14 cellular contexts compared by ENCODE assay signal in the genomic region with DNA sequence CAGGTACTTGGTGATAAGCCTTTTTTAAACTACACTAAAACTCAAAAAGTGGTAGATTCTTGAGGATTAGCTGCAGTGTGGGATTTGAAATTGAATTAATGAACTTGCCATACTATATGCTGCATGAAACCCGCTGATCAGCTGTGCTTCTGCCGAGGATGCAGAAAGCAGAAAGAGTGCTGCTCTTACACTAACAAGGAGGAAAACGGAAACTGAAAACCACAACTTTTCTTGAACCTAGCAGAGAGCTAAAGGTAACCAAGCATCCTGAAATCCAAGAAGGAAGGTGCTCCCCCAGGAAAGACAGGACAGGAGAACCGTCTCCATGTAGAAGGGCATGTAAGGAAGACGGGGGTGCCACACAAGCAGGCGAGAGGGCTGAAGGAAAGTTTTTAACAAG. TPM values are rescaled to one million over a fixed set of nuclear protein-coding genes. Genes with fewer than 3 reads are reported as not detected.
DNase-seq lines count a peak whose midpoint lies in the region; ATAC-seq and TF ChIP-seq lines count a peak whose summit lies in the region.
"Had no signal": no experiment of that assay in that cellular context is flagged by ENCODE, and none has a peak within 500 bp of the region (broad histone marks: within the 10 kb centered on the region; RNA-seq: fewer than 3 reads in every experiment).

No MANE protein-coding gene starts in this region.

- H3K36me3 ChIP-seq in A673 (ENCODE audit: insufficient read depth, low read length, poor library complexity, severe bottlenecking): no peaks in the 10 kb centered on the region
- peaks cover 31% of the 10 kb centered on the region for H3K36me3 ChIP-seq in SJSA1
- H3K36me3 ChIP-seq in fibroblast of lung (ENCODE audit: control insufficient read depth, insufficient read depth, low read length): no peaks in the 10 kb centered on the region
- H3K36me3 ChIP-seq in body of pancreas (replicated peaks in 1 of 2; ENCODE audit: insufficient read depth in 1 of 2, low read depth in 2 of 2): no peaks in the 10 kb centered on the region
- H3K36me3 ChIP-seq in upper lobe of right lung: peaks cover 16% of the 10 kb centered on the region
- H3K36me3 ChIP-seq: pancreas, uterus had no signal

- POLR2A ChIA-PET in A673 (lab: Charles Lee; ENCODE audit: low non-redundant PET): no interaction called here

- H3K4me3 ChIP-seq in A673 (ENCODE audit: low read depth, low read length, poor library complexity, severe bottlenecking) (no peak overlapping the region), SJSA1 (no peak overlapping the region), fibroblast of lung (replicated peaks in 1 of 4; ENCODE audit: control extremely low read depth in 1 of 4, insufficient read depth in 1 of 4, low read depth in 3 of 4, low read length in 4 of 4) (no peak overlapping the region), body of pancreas (no peak overlapping the region), upper lobe of right lung (no peak overlapping the region)
- H3K4me3 ChIP-seq: pancreas, uterus had no signal

- intact Hi-C loops in A673 (cut with micrococcal nuclease; ENCODE audit: unreplicated experiment) (no loop called here), body of pancreas (cut with DNase I) (no loop called here), upper lobe of right lung (cut with DNase I) (no loop called here)

- whole genome bisulfite sequencing in body of pancreas, 2 donors: 84 to 92% methylated on average over 6 of the region's 6 CpGs

- H3K4me1 ChIP-seq in A673 (ENCODE audit: insufficient read depth, low read length, poor library complexity, severe bottlenecking): peaks cover 14% of the 10 kb centered on the region
- peaks cover 20% of the 10 kb centered on the region for H3K4me1 ChIP-seq in SJSA1 (replicated peaks)
- peaks cover 6% of the 10 kb centered on the region for H3K4me1 ChIP-seq in fibroblast of lung (ENCODE audit: control insufficient read depth, extremely low read depth, insufficient read depth, low read length)
- no peaks in the 10 kb centered on the region for H3K4me1 ChIP-seq in body of pancreas
- H3K4me1 ChIP-seq in upper lobe of right lung: no peaks in the 10 kb centered on the region
- H3K4me1 ChIP-seq: pancreas, uterus had no signal

- TF ChIP-seq CTCF in A673 (conservative IDR thresholded peaks at IDR 0.05; ENCODE audit: low read depth, low read length) (no peak), fibroblast of lung (conservative IDR thresholded peaks at IDR 0.05 in 1 of 2, IDR thresholded peaks at IDR 0.05 in 1 of 2; ENCODE audit: low read depth in 1 of 2, low read length in 2 of 2) (no peak), body of pancreas (IDR thresholded peaks at IDR 0.05) (no peak), upper lobe of right lung (IDR thresholded peaks at IDR 0.05) (no peak)

- in situ Hi-C loops in G401 (cut with HindIII; ENCODE audit: low sequenced_read_pairs): no loop called here

- no peak overlapping the region for H3K4me2 ChIP-seq in fibroblast of lung (ENCODE audit: extremely low read depth, insufficient read depth, low read length)

- no peaks in the 10 kb centered on the region for H4K20me1 ChIP-seq in fibroblast of lung (ENCODE audit: control insufficient read depth, extremely low read depth, insufficient read depth, low read length)

- peak overlapping the region; percentile 22 for H3K27ac ChIP-seq in A673 (ENCODE audit: low read depth, low read length, poor library complexity, severe bottlenecking)
- peak overlapping the region; percentile 60 for H3K27ac ChIP-seq in SJSA1
- H3K27ac ChIP-seq in fibroblast of lung (ENCODE audit: insufficient read depth, low read length): peak overlapping the region; percentile 46
- no peak overlapping the region for H3K27ac ChIP-seq in body of pancreas
- H3K27ac ChIP-seq in upper lobe of right lung: no peak overlapping the region
- H3K27ac ChIP-seq: pancreas, uterus, VCaP had no signal

- no peaks in the 10 kb centered on the region for H3K79me2 ChIP-seq in fibroblast of lung (ENCODE audit: control insufficient read depth, insufficient read depth, low read length)

- H3K27me3 ChIP-seq in A673 (replicated peaks; ENCODE audit: insufficient read depth, low read depth, low read length, poor library complexity) (no peaks in the 10 kb centered on the region), SJSA1 (replicated peaks) (no peaks in the 10 kb centered on the region), fibroblast of lung (ENCODE audit: control insufficient read depth, insufficient read depth, low read length) (no peaks in the 10 kb centered on the region), body of pancreas (no peaks in the 10 kb centered on the region), upper lobe of right lung (no peaks in the 10 kb centered on the region)
- H3K27me3 ChIP-seq: pancreas, uterus had no signal

- ATAC-seq in body of pancreas: no peak
- ATAC-seq in upper lobe of right lung: no peak
- ATAC-seq: pancreas; stimulated activated naive CD8-positive, alpha-beta T cell treated with anti-CD3 and anti-CD28 coated beads, Interleukin-15, Interleukin-2, amounts not matched to agents 100 U/mL and 50 U/mL, for 24 hours had no signal

- H2AFZ ChIP-seq in fibroblast of lung (ENCODE audit: low read length): no peak overlapping the region

- H3K9ac ChIP-seq in fibroblast of lung (ENCODE audit: insufficient read depth, low read length): no peak overlapping the region

- CTCF ChIA-PET in A673 (lab: Charles Lee): no interaction called here

- DNase-seq in A673 (ENCODE audit: low spot score) (peak; percentile 49), G401 (ENCODE audit: low spot score) (peak; percentile 26), SJSA1 (ENCODE audit: low read depth in 1 of 2, low spot score in 2 of 2) (no peak), fibroblast of lung (ENCODE audit: low read depth in 2 of 2) (no peak), body of pancreas (no peak), upper lobe of right lung (no peak), SHP77 (lab: John Stamatoyannopoulos, UW) (no peak)
- no peak for DNase-seq in NK-92 treated with Interleukin-12 subunit alpha and Interleukin-12 subunit beta, amount 100 ng/mL, for 24 hours (lab: John Stamatoyannopoulos, UW)
- DNase-seq: immature natural killer cell; pancreas; small intestine; stimulated activated naive CD8-positive, alpha-beta T cell treated with anti-CD3 and anti-CD28 coated beads, Interleukin-15, Interleukin-2, amounts not matched to agents 100 U/mL and 50 U/mL, for 24 hours; uterus had no signal

- H3K9me3 ChIP-seq in A673 (ENCODE audit: low read depth, low read length, poor library complexity, severe bottlenecking): no peaks in the 10 kb centered on the region
- no peaks in the 10 kb centered on the region for H3K9me3 ChIP-seq in SJSA1 (replicated peaks)
- no peaks in the 10 kb centered on the region for H3K9me3 ChIP-seq in fibroblast of lung (ENCODE audit: control insufficient read depth, insufficient read depth, low read depth, low read length)
- no peaks in the 10 kb centered on the region for H3K9me3 ChIP-seq in body of pancreas
- no peaks in the 10 kb centered on the region for H3K9me3 ChIP-seq in upper lobe of right lung
- H3K9me3 ChIP-seq: pancreas, uterus had no signal

- TF ChIP-seq POLR2A in body of pancreas (IDR thresholded peaks at IDR 0.05): no peak

- no TSS peak for BruUV-seq in A673 (replicated peaks; lab: Mats Ljungman, UMichigan)

RNA-seq across cellular contexts. Expression of a gene that starts 32.5 kb away (rescaled TPM):
- total RNA-seq in A673 (2021) (80.0 and 92.3 TPM in 2 replicates), fibroblast of lung (10.8 and 14.7 TPM in 2 replicates), body of pancreas (10 to 100 TPM; 14.0 to 19.1 TPM), upper lobe of right lung (79.5 TPM)
- total RNA-seq in G401 (2014; rRNA removed; shearing (Covaris generic)): 17.3 and 32.6 TPM in 2 replicates
- total RNA-seq in SJSA1 (2014; rRNA removed; shearing (Covaris generic)): 7.0 and 12.9 TPM in 2 replicates
- polyA plus RNA-seq in fibroblast of lung: 32.8 and 41.3 TPM in 2 replicates
- polyA plus RNA-seq in fibroblast of lung (2012): 34.7 and 42.9 TPM in 2 replicates
- polyA minus RNA-seq in fibroblast of lung (ENCODE audit: low replicate concordance): 250 and 414 TPM in 2 replicates

RNA-seq across cellular contexts. Expression of a gene that starts 50.2 kb away (rescaled TPM):
- 38.7 and 49.2 TPM in 2 replicates for total RNA-seq in A673 (2021)
- 39.4 and 42.0 TPM in 2 replicates for total RNA-seq in G401 (2014; rRNA removed; shearing (Covaris generic))
- 10.9 and 11.8 TPM in 2 replicates for total RNA-seq in SJSA1 (2014; rRNA removed; shearing (Covaris generic))
- total RNA-seq in fibroblast of lung: 7.6 and 16.4 TPM in 2 replicates
- 38.2 and 54.7 TPM in 2 replicates for polyA plus RNA-seq in fibroblast of lung
- polyA plus RNA-seq in fibroblast of lung (2012): 25.1 and 37.4 TPM in 2 replicates
- polyA minus RNA-seq in fibroblast of lung (ENCODE audit: low replicate concordance): 51.5 and 73.5 TPM in 2 replicates
- total RNA-seq in body of pancreas: 1 to 10 TPM; 3.6 to 7.9 TPM
- 11.9 TPM for total RNA-seq in upper lobe of right lung

Comparison
In these comparisons a context has a peak if more than half of its experiments do, and no peak if none do; other contexts are left out.
1. DNase-seq: peak in A673 (single experiment) and G401 (single experiment); none in SJSA1 (0 of 2), fibroblast of lung (0 of 2), body of pancreas (0 of 4), upper lobe of right lung (single experiment), NK-92 treated with Interleukin-12 subunit alpha and Interleukin-12 subunit beta, amount 100 ng/mL, for 24 hours (single experiment) and SHP77 (0 of 2).
2. H3K27ac ChIP-seq: peak in A673 (single experiment), SJSA1 (single experiment) and fibroblast of lung (single experiment); none in body of pancreas (0 of 4) and upper lobe of right lung (single experiment).